In genomic region chr10:72625276-72625607, GRCh38 we compare ENCODE assay signal across 8 cellular contexts. TPM values are rescaled to one million over a fixed set of nuclear protein-coding genes. Genes with fewer than 3 reads are reported as not detected.
A peak's percentile ranks its signal among the peaks of the same experiment; 100 is the strongest.
DNase-seq lines count a peak whose midpoint lies in the region; ATAC-seq lines count a peak whose summit lies in the region.

No MANE protein-coding gene starts in this region.

- peak overlapping the region; percentile 99 for H3K4me3 Mint-ChIP-seq in activated CD4-positive, alpha-beta memory T cell treated with anti-CD3 and anti-CD28 coated beads, Interleukin-2, amount 10 ng/mL, durations not matched to agents 7 days and 5 days
- peak overlapping the region; percentile 89 for H3K4me3 Mint-ChIP-seq in stimulated activated memory B cell treated with anti-CD40 and anti-IgM and Interleukin-4, amounts not matched to agents 10 μg/mL and 1 μg/mL and 100 μg/mL, for 72 hours

- no peak for ATAC-seq in stimulated activated memory B cell treated with anti-CD40 and anti-IgM and Interleukin-4, amounts not matched to agents 10 μg/mL and 1 μg/mL and 100 μg/mL, for 72 hours
- ATAC-seq in GM18873 (IDR thresholded peaks at IDR 0.05; ENCODE audit: low FRiP score, unreplicated experiment): no peak

- H3K9me3 Mint-ChIP-seq in activated CD4-positive, alpha-beta memory T cell treated with anti-CD3 and anti-CD28 coated beads, Interleukin-2, amount 10 ng/mL, durations not matched to agents 7 days and 5 days: no peaks in the 10 kb centered on the region
- no peaks in the 10 kb centered on the region for H3K9me3 Mint-ChIP-seq in stimulated activated memory B cell treated with anti-CD40 and anti-IgM and Interleukin-4, amounts not matched to agents 10 μg/mL and 1 μg/mL and 100 μg/mL, for 72 hours

- peaks cover 5% of the 10 kb centered on the region for H3K36me3 Mint-ChIP-seq in activated CD4-positive, alpha-beta memory T cell treated with anti-CD3 and anti-CD28 coated beads, Interleukin-2, amount 10 ng/mL, durations not matched to agents 7 days and 5 days (ENCODE audit: low read depth)
- peaks cover 6% of the 10 kb centered on the region for H3K36me3 Mint-ChIP-seq in stimulated activated memory B cell treated with anti-CD40 and anti-IgM and Interleukin-4, amounts not matched to agents 10 μg/mL and 1 μg/mL and 100 μg/mL, for 72 hours

- POLR2A ChIA-PET in activated CD4-positive, alpha-beta memory T cell treated with anti-CD3 and anti-CD28 coated beads, Interleukin-2, amount 10 ng/mL, durations not matched to agents 7 days and 5 days (lab: Charles Lee): interaction anchor here (0.5 to 3.6 kb wide), 6 partner anchors 51 to 470 kb away, joined by 3 to 14 read pairs (median 4); partner anchors contain the start of gene MCU

- peak; percentile 48 for DNase-seq in DMS53 (lab: John Stamatoyannopoulos, UW)
- no peak for DNase-seq in DMS53 treated with DMSO at 0.1 percent for 48 hours (lab: John Stamatoyannopoulos, UW; ENCODE audit: unreplicated experiment)
- DNase-seq in activated CD4-positive, alpha-beta memory T cell treated with anti-CD3 and anti-CD28 coated beads, Interleukin-2, amount 10 ng/mL, durations not matched to agents 7 days and 5 days: no peak
- DNase-seq in stimulated activated CD4-positive, alpha-beta T cell treated with anti-CD3 and anti-CD28 coated beads, Interleukin-4, amount 100 ng/mL, for 1 hour: no peak
- DNase-seq in GDM1 (lab: John Stamatoyannopoulos, UW): no peak

- peaks cover 24% of the 10 kb centered on the region for H3K4me1 Mint-ChIP-seq in activated CD4-positive, alpha-beta memory T cell treated with anti-CD3 and anti-CD28 coated beads, Interleukin-2, amount 10 ng/mL, durations not matched to agents 7 days and 5 days
- H3K4me1 Mint-ChIP-seq in stimulated activated memory B cell treated with anti-CD40 and anti-IgM and Interleukin-4, amounts not matched to agents 10 μg/mL and 1 μg/mL and 100 μg/mL, for 72 hours: peaks cover 14% of the 10 kb centered on the region

- H3K27ac Mint-ChIP-seq in activated CD4-positive, alpha-beta memory T cell treated with anti-CD3 and anti-CD28 coated beads, Interleukin-2, amount 10 ng/mL, durations not matched to agents 7 days and 5 days: peak overlapping the region; percentile 79
- peak overlapping the region; percentile 84 for H3K27ac Mint-ChIP-seq in stimulated activated memory B cell treated with anti-CD40 and anti-IgM and Interleukin-4, amounts not matched to agents 10 μg/mL and 1 μg/mL and 100 μg/mL, for 72 hours

- CTCF ChIA-PET in activated CD4-positive, alpha-beta memory T cell treated with anti-CD3 and anti-CD28 coated beads, Interleukin-2, amount 10 ng/mL, durations not matched to agents 7 days and 5 days (lab: Charles Lee): interaction anchor here (0.8 kb wide), 1 partner anchor 14 kb away, joined by 3 read pairs; no protein-coding TSS in a partner anchor

- no peaks in the 10 kb centered on the region for H3K27me3 Mint-ChIP-seq in activated CD4-positive, alpha-beta memory T cell treated with anti-CD3 and anti-CD28 coated beads, Interleukin-2, amount 10 ng/mL, durations not matched to agents 7 days and 5 days
- H3K27me3 Mint-ChIP-seq in stimulated activated memory B cell treated with anti-CD40 and anti-IgM and Interleukin-4, amounts not matched to agents 10 μg/mL and 1 μg/mL and 100 μg/mL, for 72 hours: no peaks in the 10 kb centered on the region

- H3K4me3 ChIP-seq in iPS-11a (ENCODE audit: low read depth, low read length): peak overlapping the region; percentile 98

RNA-seq across cellular contexts. Expression of gene MICU1, which starts 0.6 kb away (rescaled TPM):
- 10 to 100 TPM; 29.6 to 36.1 TPM for total RNA-seq in activated CD4-positive, alpha-beta memory T cell treated with anti-CD3 and anti-CD28 coated beads, Interleukin-2, amount 10 ng/mL, durations not matched to agents 7 days and 5 days
